ENCODE assay signal across 8 cellular contexts in genomic region chr13:106507560-106508274, GRCh38. TPM values are rescaled to one million over a fixed set of nuclear protein-coding genes. Genes with fewer than 3 reads are reported as not detected.
A peak's percentile ranks its signal among the peaks of the same experiment; 100 is the strongest.
DNase-seq lines count a peak whose midpoint lies in the region; ATAC-seq and TF ChIP-seq lines count a peak whose summit lies in the region.

No MANE protein-coding gene starts in this region.

- TF ChIP-seq CTCF in astrocyte of the cerebellum (IDR thresholded peaks at IDR 0.05; ENCODE audit: low read depth, low read length, missing control alignments) (peak; percentile 2), nephron (IDR thresholded peaks at IDR 0.05; ENCODE audit: unreplicated experiment in 3 of 3) (no peak)

- H3K4me1 Mint-ChIP-seq in nephron = peaks cover 9% of the 10 kb centered on the region
- no peaks in the 10 kb centered on the region for H3K4me1 Mint-ChIP-seq in activated naive CD4-positive, alpha-beta T cell treated with anti-CD3 and anti-CD28 coated beads, Interleukin-2, amount 10 ng/mL, durations not matched to agents 7 days and 5 days

- in situ Hi-C loops in astrocyte of the cerebellum (cut with HindIII; ENCODE audit: low sequenced_read_pairs) = no loop called here

- CTCF ChIA-PET in activated naive CD4-positive, alpha-beta T cell treated with anti-CD3 and anti-CD28 coated beads, Interleukin-2, amount 10 ng/mL, durations not matched to agents 7 days and 5 days (lab: Charles Lee) = interaction anchor here (0.7 to 1.4 kb wide), 2 partner anchors 11 to 28 kb away, joined by 3 to 4 read pairs; partner anchors contain the start of gene EFNB2

- peak overlapping the region in 1 of 3 experiments; percentile 48 for H3K4me3 Mint-ChIP-seq in nephron
- no peak overlapping the region for H3K4me3 Mint-ChIP-seq in activated naive CD4-positive, alpha-beta T cell treated with anti-CD3 and anti-CD28 coated beads, Interleukin-2, amount 10 ng/mL, durations not matched to agents 7 days and 5 days

- H3K27ac Mint-ChIP-seq in nephron = peak overlapping the region; percentile 17 to 74 (median 47)
- no peak overlapping the region for H3K27ac Mint-ChIP-seq in activated naive CD4-positive, alpha-beta T cell treated with anti-CD3 and anti-CD28 coated beads, Interleukin-2, amount 10 ng/mL, durations not matched to agents 7 days and 5 days

- DNase-seq in astrocyte of the cerebellum (ENCODE audit: low read depth) = peak; percentile 96
- no peak for DNase-seq in SHP77 treated with DMSO at 0.1 percent for 48 hours (lab: John Stamatoyannopoulos, UW)
- no peak for DNase-seq in iPS-NIHi11 (ENCODE audit: low spot score)
- DNase-seq in Right ventricle myocardium inferior (ENCODE audit: missing footprints) = no peak
- no peak for DNase-seq in activated naive CD4-positive, alpha-beta T cell treated with anti-CD3 and anti-CD28 coated beads, Interleukin-2, amount 10 ng/mL, durations not matched to agents 7 days and 5 days

- peaks cover 70% of the 10 kb centered on the region for H3K36me3 Mint-ChIP-seq in nephron (ENCODE audit: low read depth)
- no peaks in the 10 kb centered on the region for H3K36me3 Mint-ChIP-seq in activated naive CD4-positive, alpha-beta T cell treated with anti-CD3 and anti-CD28 coated beads, Interleukin-2, amount 10 ng/mL, durations not matched to agents 7 days and 5 days

- intact Hi-C loops in Right ventricle myocardium inferior (cut with DNase I) = no loop called here

- no peaks in the 10 kb centered on the region for H3K27me3 Mint-ChIP-seq in nephron (ENCODE audit: low read depth)
- H3K27me3 Mint-ChIP-seq in activated naive CD4-positive, alpha-beta T cell treated with anti-CD3 and anti-CD28 coated beads, Interleukin-2, amount 10 ng/mL, durations not matched to agents 7 days and 5 days = peaks cover 3% of the 10 kb centered on the region

- H3K9me3 Mint-ChIP-seq in nephron = no peaks in the 10 kb centered on the region
- H3K9me3 Mint-ChIP-seq in activated naive CD4-positive, alpha-beta T cell treated with anti-CD3 and anti-CD28 coated beads, Interleukin-2, amount 10 ng/mL, durations not matched to agents 7 days and 5 days = no peaks in the 10 kb centered on the region

- ATAC-seq in GM18870 (IDR thresholded peaks at IDR 0.05; ENCODE audit: unreplicated experiment) (peak; percentile 95), HG03139 (IDR thresholded peaks at IDR 0.05; ENCODE audit: unreplicated experiment) (peak; percentile 68), Right ventricle myocardium inferior (no peak)

- H3K4me3 ChIP-seq in astrocyte of the cerebellum (ENCODE audit: low read depth, low read length) = peak overlapping the region; percentile 17

RNA-seq across cellular contexts. Expression of gene EFNB2, which starts 27.7 kb away (rescaled TPM):
- total RNA-seq in Right ventricle myocardium inferior = 9.6 TPM
